ENCODE assay signal across 9 cellular contexts in genomic region chr1:8439015-8439702, GRCh38.
DNase-seq lines count a peak whose midpoint lies in the region; ATAC-seq and TF ChIP-seq lines count a peak whose summit lies in the region.
"Had no signal": no experiment of that assay in that cellular context is flagged by ENCODE, and none has a peak within 500 bp of the region (broad histone marks: within the 10 kb centered on the region; RNA-seq: fewer than 3 reads in every experiment).

No MANE protein-coding gene starts in this region.

- H3K4me3 ChIP-seq in NB4 (ENCODE audit: low read depth, low read length) (no peak overlapping the region), fibroblast of mammary gland (ENCODE audit: control insufficient read depth, low read depth, low read length) (no peak overlapping the region)

- H3K4me1 Mint-ChIP-seq in natural killer cell (peaks cover 9 to 18% of the 10 kb centered on the region in 2 donors), immature natural killer cell (peaks cover 13 to 16% of the 10 kb centered on the region in 2 donors)

- peaks cover 0 to 3% of the 10 kb centered on the region in 2 donors for H3K9me3 Mint-ChIP-seq in natural killer cell
- peaks cover 0 to 6% (median 1%) of the 10 kb centered on the region in 6 donors for H3K9me3 Mint-ChIP-seq in immature natural killer cell
- H3K9me3 Mint-ChIP-seq: activated naive CD8-positive, alpha-beta T cell treated with anti-CD3 and anti-CD28 coated beads, Interleukin-2, amount 10 ng/mL, durations not matched to agents 7 days and 5 days had no signal

- peak; percentile 66 for DNase-seq in NCI-H82 (lab: John Stamatoyannopoulos, UW)
- DNase-seq in NCI-H82 treated with DMSO at 0.1 percent for 48 hours (lab: John Stamatoyannopoulos, UW; ENCODE audit: unreplicated experiment), result no peak
- peak; percentile 77 for DNase-seq in NB4 (ENCODE audit: low read depth)
- peak; percentile 73 for DNase-seq in SW480 (ENCODE audit: low spot score)
- DNase-seq in fibroblast of mammary gland (ENCODE audit: low read depth), result peak; percentile 82
- DNase-seq in natural killer cell, result no peak
- no peak for DNase-seq in immature natural killer cell
- DNase-seq: activated naive CD8-positive, alpha-beta T cell treated with anti-CD3 and anti-CD28 coated beads, Interleukin-2, amount 10 ng/mL, durations not matched to agents 7 days and 5 days had no signal

- no peak for TF ChIP-seq POLR2A in NB4 (IDR thresholded peaks at IDR 0.05; ENCODE audit: extremely low read depth, insufficient read length)

- TF ChIP-seq CTCF in NB4 (IDR thresholded peaks at IDR 0.05; ENCODE audit: low read depth, low read length) (no peak), fibroblast of mammary gland (conservative IDR thresholded peaks at IDR 0.05; ENCODE audit: control insufficient read depth, insufficient read depth, low read depth, low read length) (peak; percentile 37), natural killer cell (IDR thresholded peaks at IDR 0.05) (no peak)

- peak; percentile 57 to 72 (median 57) for ATAC-seq in natural killer cell
- no peak for ATAC-seq in HG03469 (IDR thresholded peaks at IDR 0.05; ENCODE audit: unreplicated experiment)

- H3K4me3 Mint-ChIP-seq in natural killer cell, result no peak overlapping the region
- peak overlapping the region in 2 of 5 donors; percentile 9 to 22 for H3K4me3 Mint-ChIP-seq in immature natural killer cell
- H3K4me3 Mint-ChIP-seq: activated naive CD8-positive, alpha-beta T cell treated with anti-CD3 and anti-CD28 coated beads, Interleukin-2, amount 10 ng/mL, durations not matched to agents 7 days and 5 days had no signal

- peaks cover 5 to 17% of the 10 kb centered on the region in 2 donors for H3K27me3 Mint-ChIP-seq in natural killer cell (ENCODE audit: low read depth in 2 of 2)
- H3K27me3 Mint-ChIP-seq in immature natural killer cell (ENCODE audit: low read depth in 3 of 3), result peaks cover 0 to 2% (median 0%) of the 10 kb centered on the region in 3 donors
- H3K27me3 Mint-ChIP-seq: activated naive CD8-positive, alpha-beta T cell treated with anti-CD3 and anti-CD28 coated beads, Interleukin-2, amount 10 ng/mL, durations not matched to agents 7 days and 5 days had no signal

- H3K27ac Mint-ChIP-seq in natural killer cell, result peak overlapping the region in 1 of 2 donors; percentile 67
- peak overlapping the region in 2 of 6 donors; percentile 19 to 71 for H3K27ac Mint-ChIP-seq in immature natural killer cell
- H3K27ac Mint-ChIP-seq: activated naive CD8-positive, alpha-beta T cell treated with anti-CD3 and anti-CD28 coated beads, Interleukin-2, amount 10 ng/mL, durations not matched to agents 7 days and 5 days had no signal

- peaks cover 7% of the 10 kb centered on the region for H3K36me3 Mint-ChIP-seq in natural killer cell
- peaks cover 0 to 10% (median 9%) of the 10 kb centered on the region in 3 donors for H3K36me3 Mint-ChIP-seq in immature natural killer cell

- intact Hi-C loops in natural killer cell (cut with micrococcal nuclease), result no loop called here

Comparison
In these comparisons a context has a peak if more than half of its experiments do, and no peak if none do; other contexts are left out.
1. DNase-seq: peak in NCI-H82 (single experiment), NB4 (single experiment), SW480 (single experiment) and fibroblast of mammary gland (single experiment); none in NCI-H82 treated with DMSO at 0.1 percent for 48 hours (single experiment), natural killer cell (single experiment) and immature natural killer cell (0 of 3).